Comparison of ENCODE assay signal across 8 cellular contexts in genomic region chr17:28950017-28950751, GRCh38. TPM values are rescaled to one million over a fixed set of nuclear protein-coding genes. Genes with fewer than 3 reads are reported as not detected.
DNase-seq lines count a peak whose midpoint lies in the region; ATAC-seq and TF ChIP-seq lines count a peak whose summit lies in the region.

No MANE protein-coding gene starts in this region.

- peak overlapping the region; percentile 86 for H3K27ac ChIP-seq in neural progenitor cell
- H3K27ac ChIP-seq in thymus (ENCODE audit: low read depth): peak overlapping the region; percentile 92

- peak; percentile 39 for DNase-seq in NCI-H345 (lab: John Stamatoyannopoulos, UW)
- DNase-seq in NCI-H345 treated with DMSO at 0.1 percent for 48 hours (lab: John Stamatoyannopoulos, UW; ENCODE audit: unreplicated experiment): no peak
- DNase-seq in OCI-M1 (lab: John Stamatoyannopoulos, UW): peak; percentile 85
- DNase-seq in activated T-helper 2 cell treated with anti-CD3 and anti-CD28 coated beads, Interferon-gamma antibody, Interleukin-2, Interleukin-4, amounts not matched to agents 10 μg/mL and 5 μg/mL and 100 μg/mL, durations not matched to agents 14 hours and 24 hours and 36 hours (ENCODE audit: low spot score): peak; percentile 44
- DNase-seq in foreskin fibroblast: peak in 1 of 2 donors; percentile 70
- peak; percentile 76 for DNase-seq in neural progenitor cell (ENCODE audit: low spot score)
- DNase-seq in omental fat pad (ENCODE audit: low spot score): no peak

- H4K20me1 ChIP-seq in neural progenitor cell (ENCODE audit: low read depth): peaks cover 49% of the 10 kb centered on the region

- under 1% methylated on average over 43 of the region's 43 CpGs for WGBS in thymus

- intact Hi-C loops in activated T-helper 2 cell treated with anti-CD3 and anti-CD28 coated beads, Interferon-gamma antibody, Interleukin-2, Interleukin-4, amounts not matched to agents 10 μg/mL and 5 μg/mL and 100 μg/mL, durations not matched to agents 14 hours and 24 hours and 36 hours (cut with micrococcal nuclease): loop anchor here (5.0 kb wide), 2 partner anchors 108 to 138 kb away; partner anchors contain the start of gene FAM222B

- H3K4me3 ChIP-seq in foreskin fibroblast (ENCODE audit: low read depth in 1 of 2, low read length in 2 of 2) (peak overlapping the region; percentile 92 to 94), neural progenitor cell (peak overlapping the region; percentile 80), thymus (ENCODE audit: low read length) (peak overlapping the region; percentile 72)

- H3K9me3 ChIP-seq in neural progenitor cell (ENCODE audit: low read depth) (no peaks in the 10 kb centered on the region), thymus (ENCODE audit: control insufficient read depth) (no peaks in the 10 kb centered on the region)

- peak overlapping the region; percentile 52 for H3K9ac ChIP-seq in neural progenitor cell

- H3K27ac Mint-ChIP-seq in activated T-helper 2 cell treated with anti-CD3 and anti-CD28 coated beads, Interferon-gamma antibody, Interleukin-2, Interleukin-4, amounts not matched to agents 10 μg/mL and 5 μg/mL and 100 μg/mL, durations not matched to agents 14 hours and 24 hours and 36 hours: peak overlapping the region; percentile 82
- peak overlapping the region; percentile 82 for H3K27ac Mint-ChIP-seq in neural progenitor cell

- no peak overlapping the region for H2AFZ ChIP-seq in neural progenitor cell (replicated peaks)

- peaks cover 68% of the 10 kb centered on the region for H3F3A ChIP-seq in neural progenitor cell (ENCODE audit: low read depth)

- TF ChIP-seq CTCF in foreskin fibroblast (IDR thresholded peaks at IDR 0.05; ENCODE audit: low read depth, low read length): peak; percentile 8
- TF ChIP-seq CTCF in neural progenitor cell (IDR thresholded peaks at IDR 0.05): no peak
- no peak for TF ChIP-seq CTCF in omental fat pad (IDR thresholded peaks at IDR 0.05)

- peaks cover 42% of the 10 kb centered on the region for H3K36me3 Mint-ChIP-seq in activated T-helper 2 cell treated with anti-CD3 and anti-CD28 coated beads, Interferon-gamma antibody, Interleukin-2, Interleukin-4, amounts not matched to agents 10 μg/mL and 5 μg/mL and 100 μg/mL, durations not matched to agents 14 hours and 24 hours and 36 hours (ENCODE audit: low read depth)
- H3K36me3 Mint-ChIP-seq in neural progenitor cell: peaks cover 8% of the 10 kb centered on the region

- no peaks in the 10 kb centered on the region for H3K36me3 ChIP-seq in neural progenitor cell
- H3K36me3 ChIP-seq in thymus (ENCODE audit: control insufficient read depth, insufficient read depth): peaks cover 5% of the 10 kb centered on the region

- peak overlapping the region; percentile 95 for H3K4me3 Mint-ChIP-seq in activated T-helper 2 cell treated with anti-CD3 and anti-CD28 coated beads, Interferon-gamma antibody, Interleukin-2, Interleukin-4, amounts not matched to agents 10 μg/mL and 5 μg/mL and 100 μg/mL, durations not matched to agents 14 hours and 24 hours and 36 hours (ENCODE audit: low read depth)
- peak overlapping the region; percentile 96 for H3K4me3 Mint-ChIP-seq in neural progenitor cell

- H3K27me3 ChIP-seq in neural progenitor cell (no peaks in the 10 kb centered on the region), thymus (ENCODE audit: control insufficient read depth, insufficient read depth) (no peaks in the 10 kb centered on the region)

- no peaks in the 10 kb centered on the region for H3K27me3 Mint-ChIP-seq in activated T-helper 2 cell treated with anti-CD3 and anti-CD28 coated beads, Interferon-gamma antibody, Interleukin-2, Interleukin-4, amounts not matched to agents 10 μg/mL and 5 μg/mL and 100 μg/mL, durations not matched to agents 14 hours and 24 hours and 36 hours (ENCODE audit: low read depth)
- H3K27me3 Mint-ChIP-seq in neural progenitor cell (ENCODE audit: insufficient read depth, low read depth): peaks cover 3% of the 10 kb centered on the region

- peaks cover 61% of the 10 kb centered on the region for H3K79me2 ChIP-seq in neural progenitor cell (ENCODE audit: low read depth)

- H3K9me3 Mint-ChIP-seq in activated T-helper 2 cell treated with anti-CD3 and anti-CD28 coated beads, Interferon-gamma antibody, Interleukin-2, Interleukin-4, amounts not matched to agents 10 μg/mL and 5 μg/mL and 100 μg/mL, durations not matched to agents 14 hours and 24 hours and 36 hours: no peaks in the 10 kb centered on the region
- H3K9me3 Mint-ChIP-seq in neural progenitor cell: no peaks in the 10 kb centered on the region

- H3K4me1 Mint-ChIP-seq in activated T-helper 2 cell treated with anti-CD3 and anti-CD28 coated beads, Interferon-gamma antibody, Interleukin-2, Interleukin-4, amounts not matched to agents 10 μg/mL and 5 μg/mL and 100 μg/mL, durations not matched to agents 14 hours and 24 hours and 36 hours (ENCODE audit: low read depth): peaks cover 26% of the 10 kb centered on the region
- peaks cover 26% of the 10 kb centered on the region for H3K4me1 Mint-ChIP-seq in neural progenitor cell

- H3K4me2 ChIP-seq in neural progenitor cell: peak overlapping the region; percentile 88

- no peak for ATAC-seq in omental fat pad (ENCODE audit: low FRiP score)

- H3K4me1 ChIP-seq in neural progenitor cell: peaks cover 21% of the 10 kb centered on the region
- H3K4me1 ChIP-seq in thymus (ENCODE audit: control insufficient read depth, insufficient read depth, low read length): peaks cover 22% of the 10 kb centered on the region

RNA-seq across cellular contexts. Expression of gene PHF12, which starts 1.1 kb away (rescaled TPM):
- 59.5 and 62.1 TPM in 2 replicates for total RNA-seq in activated T-helper 2 cell treated with anti-CD3 and anti-CD28 coated beads, Interferon-gamma antibody, Interleukin-2, Interleukin-4, amounts not matched to agents 10 μg/mL and 5 μg/mL and 100 μg/mL, durations not matched to agents 14 hours and 24 hours and 36 hours
- 49.1 and 54.3 TPM in 2 replicates for total RNA-seq in neural progenitor cell (ENCODE audit: low replicate concordance)
- 32.4 TPM for polyA plus RNA-seq in thymus
- 10 to 100 TPM; 15.6 to 47.1 (median 27.6) TPM for total RNA-seq in omental fat pad

RNA-seq across cellular contexts. Expression of gene DHRS13, which starts 47.3 kb away (rescaled TPM):
- 30.6 and 32.9 TPM in 2 replicates for total RNA-seq in activated T-helper 2 cell treated with anti-CD3 and anti-CD28 coated beads, Interferon-gamma antibody, Interleukin-2, Interleukin-4, amounts not matched to agents 10 μg/mL and 5 μg/mL and 100 μg/mL, durations not matched to agents 14 hours and 24 hours and 36 hours
- total RNA-seq in neural progenitor cell (ENCODE audit: low replicate concordance) (25.6 and 36.0 TPM in 2 replicates), omental fat pad (10 to 100 TPM in 1 of 4 donors, 1 to 10 TPM in 3; 5.0 to 11.3 (median 6.3) TPM)
- 18.9 TPM for polyA plus RNA-seq in thymus

RNA-seq across cellular contexts. Expression of gene FLOT2, which starts 52.7 kb away (rescaled TPM):
- total RNA-seq in activated T-helper 2 cell treated with anti-CD3 and anti-CD28 coated beads, Interferon-gamma antibody, Interleukin-2, Interleukin-4, amounts not matched to agents 10 μg/mL and 5 μg/mL and 100 μg/mL, durations not matched to agents 14 hours and 24 hours and 36 hours: 136 and 143 TPM in 2 replicates
- total RNA-seq in neural progenitor cell (ENCODE audit: low replicate concordance) (84.0 and 131 TPM in 2 replicates), omental fat pad (10 to 100 TPM; 51.1 to 95.0 (median 68.3) TPM)
- 82.1 TPM for polyA plus RNA-seq in thymus

RNA-seq across cellular contexts. Expression of gene SEZ6, which starts 55.6 kb away (rescaled TPM):
- not detected in 2 replicates for total RNA-seq in activated T-helper 2 cell treated with anti-CD3 and anti-CD28 coated beads, Interferon-gamma antibody, Interleukin-2, Interleukin-4, amounts not matched to agents 10 μg/mL and 5 μg/mL and 100 μg/mL, durations not matched to agents 14 hours and 24 hours and 36 hours
- 1.5 and 4.9 TPM in 2 replicates for total RNA-seq in neural progenitor cell (ENCODE audit: low replicate concordance)
- 0.48 TPM for polyA plus RNA-seq in thymus
- total RNA-seq in omental fat pad: not detected

Comparison
In these comparisons a context has a peak if more than half of its experiments do, and no peak if none do; other contexts are left out.
1. DNase-seq: peak in NCI-H345 (single experiment), OCI-M1 (single experiment), activated T-helper 2 cell treated with anti-CD3 and anti-CD28 coated beads, Interferon-gamma antibody, Interleukin-2, Interleukin-4, amounts not matched to agents 10 μg/mL and 5 μg/mL and 100 μg/mL, durations not matched to agents 14 hours and 24 hours and 36 hours (single experiment) and neural progenitor cell (single experiment); none in NCI-H345 treated with DMSO at 0.1 percent for 48 hours (single experiment) and omental fat pad (single experiment).
2. Peak in every context shown above with its lines, with median percentiles within 50 percentile points of each other: H3K4me3 ChIP-seq.